ENCODE assay signal across 1 cellular context in genomic region chr10:34814228-34815173, GRCh38.
TF ChIP-seq lines count a peak whose summit lies in the region.

No MANE protein-coding gene starts in this region.

TF ChIP-seq in HepG2, 621 proteins besides CTCF, POLR2A, EP300 and RAD21 (continued from another document and continues in another):
- no peak for TF ChIP-seq TIGD3 (CRISPR knock-in tag; IDR thresholded peaks at IDR 0.05; ENCODE audit: borderline replicate concordance)
- 0 out of 2 replicates have a peak, but pooled peaks have one; percentile 24 for TF ChIP-seq ZNF225 (CRISPR knock-in tag; IDR thresholded peaks at IDR 0.05)
- no peak for TF ChIP-seq TEAD2 (CRISPR knock-in tag; IDR thresholded peaks at IDR 0.05)
- TF ChIP-seq ZNF354B (CRISPR knock-in tag; IDR thresholded peaks at IDR 0.05), result no peak
- 0 out of 2 replicates have a peak, but pooled peaks have one; percentile 19 for TF ChIP-seq ZNF609 (CRISPR knock-in tag; IDR thresholded peaks at IDR 0.05; ENCODE audit: borderline replicate concordance)
- no peak for TF ChIP-seq ZNF484 (CRISPR knock-in tag; IDR thresholded peaks at IDR 0.05; ENCODE audit: borderline replicate concordance, low read depth)
- no peak; the same call in 1 of the 2 replicates for TF ChIP-seq RNF219 (CRISPR knock-in tag; IDR thresholded peaks at IDR 0.05)
- peak; percentile 46 for TF ChIP-seq ZNF687 (CRISPR knock-in tag; IDR thresholded peaks at IDR 0.05)
- TF ChIP-seq ELF1 (CRISPR knock-in tag; IDR thresholded peaks at IDR 0.05), result no peak
- TF ChIP-seq TGIF2 (CRISPR knock-in tag; IDR thresholded peaks at IDR 0.05), result no peak
- TF ChIP-seq YEATS2 (CRISPR knock-in tag; IDR thresholded peaks at IDR 0.05; ENCODE audit: borderline replicate concordance), result no peak
- no peak for TF ChIP-seq ZNF12 (CRISPR knock-in tag; IDR thresholded peaks at IDR 0.05)
- TF ChIP-seq SP4 (CRISPR knock-in tag; IDR thresholded peaks at IDR 0.05), result no peak
- TF ChIP-seq ZHX1 (CRISPR knock-in tag; IDR thresholded peaks at IDR 0.05; ENCODE audit: low read depth), result no peak
- TF ChIP-seq ZNF616 (CRISPR knock-in tag; IDR thresholded peaks at IDR 0.05; ENCODE audit: low read depth), result no peak
- peak; percentile 54 for TF ChIP-seq SAP130 (CRISPR knock-in tag; IDR thresholded peaks at IDR 0.05; ENCODE audit: low read depth)
- TF ChIP-seq NCOA2 (CRISPR knock-in tag; IDR thresholded peaks at IDR 0.05), result no peak
- no peak for TF ChIP-seq SATB2 (CRISPR knock-in tag; IDR thresholded peaks at IDR 0.05)
- TF ChIP-seq RORA (CRISPR knock-in tag; IDR thresholded peaks at IDR 0.05), result no peak
- TF ChIP-seq ZNF275 (CRISPR knock-in tag; IDR thresholded peaks at IDR 0.05; ENCODE audit: borderline replicate concordance), result peak; percentile 54; the same call in 1 of the 2 replicates
- TF ChIP-seq NFE2L2 (IDR thresholded peaks at IDR 0.05; ENCODE audit: low read length), result no peak
- no peak for TF ChIP-seq CBX2 (IDR thresholded peaks at IDR 0.05; ENCODE audit: low read depth, low read length)
- TF ChIP-seq CBX2 (CRISPR knock-in tag; IDR thresholded peaks at IDR 0.05; ENCODE audit: low read depth), result no peak
- TF ChIP-seq PLSCR1 (CRISPR knock-in tag; IDR thresholded peaks at IDR 0.05; ENCODE audit: borderline replicate concordance), result no peak
- 0 out of 2 replicates have a peak, but pooled peaks have one; percentile 32 for TF ChIP-seq ZNF770 (CRISPR knock-in tag; IDR thresholded peaks at IDR 0.05)
- TF ChIP-seq ZFP36L1 (CRISPR knock-in tag; IDR thresholded peaks at IDR 0.05), result no peak
